18 cellular contexts compared by ENCODE assay signal in genomic region chr19:13027557-13027956, GRCh38. TPM values are rescaled to one million over a fixed set of nuclear protein-coding genes. Genes with fewer than 3 reads are reported as not detected.
DNase-seq lines count a peak whose midpoint lies in the region; ATAC-seq and TF ChIP-seq lines count a peak whose summit lies in the region.
"Had no signal": no experiment of that assay in that cellular context is flagged by ENCODE, and none has a peak within 500 bp of the region (broad histone marks: within the 10 kb centered on the region; RNA-seq: fewer than 3 reads in every experiment).

No MANE protein-coding gene starts in this region.

- peak overlapping the region in 9 of 12 donors; percentile 14 to 97 (median 91) for H3K27ac ChIP-seq in heart left ventricle
- peak overlapping the region; percentile 62 to 100 (median 99) for H3K27ac ChIP-seq in dorsolateral prefrontal cortex
- no peak overlapping the region for H3K27ac ChIP-seq in ovary
- peak overlapping the region; percentile 80 for H3K27ac ChIP-seq in upper lobe of right lung

- H3K4me3 ChIP-seq in heart left ventricle (peak overlapping the region in 4 of 12 donors; percentile 49 to 64 (median 61)), dorsolateral prefrontal cortex (peak overlapping the region; percentile 41 to 83 (median 67)), ovary (peak overlapping the region; percentile 32), upper lobe of right lung (peak overlapping the region; percentile 53)
- H3K4me3 ChIP-seq: A549 had no signal

- no peak for TF ChIP-seq POLR2A in heart left ventricle (IDR thresholded peaks at IDR 0.05)
- no peak for TF ChIP-seq POLR2A in ovary (IDR thresholded peaks at IDR 0.05)

- DNase-seq in heart left ventricle (no peak), Right ventricle myocardium inferior (ENCODE audit: missing footprints) (no peak), dorsolateral prefrontal cortex (no peak), ovary (no peak), upper lobe of right lung (no peak), Kasumi-1 (lab: John Stamatoyannopoulos, UW) (no peak), COLO668 (lab: John Stamatoyannopoulos, UW; ENCODE audit: unreplicated experiment) (no peak), hepatic stellate cell (ENCODE audit: low spot score) (no peak)
- DNase-seq: activated CD4-positive, alpha-beta T cell treated with anti-CD3 and anti-CD28 coated beads for 36 hours; activated naive CD8-positive, alpha-beta T cell treated with anti-CD3 and anti-CD28 coated beads for 36 hours; Caco-2; GDM1; NCI-H1930; NCI-H69; T-helper 2 cell; trophoblast cell had no signal

- H3K9me3 ChIP-seq in heart left ventricle (no peaks in the 10 kb centered on the region), ovary (no peaks in the 10 kb centered on the region), upper lobe of right lung (no peaks in the 10 kb centered on the region)
- H3K9me3 ChIP-seq: A549, Caco-2 had no signal

- ATAC-seq in heart left ventricle (no peak), Right ventricle myocardium inferior (no peak), upper lobe of right lung (no peak)
- ATAC-seq: A549; activated CD4-positive, alpha-beta T cell treated with anti-CD3 and anti-CD28 coated beads for 36 hours had no signal

- intact Hi-C loops in heart left ventricle (cut with DNase I) (loop anchor here in 4 of 10 donors (5.0 kb wide), 2 partner anchors 35 to 40 kb away; no protein-coding TSS in a partner anchor), Right ventricle myocardium inferior (cut with DNase I) (no loop called here), dorsolateral prefrontal cortex (cut with DNase I) (no loop called here), ovary (cut with DNase I) (loop anchor here in 2 of 4 donors (5.0 kb wide), 1 partner anchor 35 kb away; no protein-coding TSS in a partner anchor), upper lobe of right lung (cut with DNase I) (loop anchor here (10.0 kb wide), 1 partner anchor 67 kb away; no protein-coding TSS in a partner anchor)

- TF ChIP-seq CTCF in heart left ventricle (IDR thresholded peaks at IDR 0.05) (no peak), dorsolateral prefrontal cortex (IDR thresholded peaks at IDR 0.05 in 54 of 56, conservative IDR thresholded peaks at IDR 0.05 in 2 of 56; ENCODE audit: low read depth in 1 of 56, partially characterized antibody in 56 of 56) (no peak), ovary (IDR thresholded peaks at IDR 0.05) (no peak), upper lobe of right lung (IDR thresholded peaks at IDR 0.05) (no peak)

- H3K27me3 ChIP-seq in heart left ventricle (peaks cover 0 to 11% (median 0%) of the 10 kb centered on the region in 9 donors), dorsolateral prefrontal cortex (no peaks in the 10 kb centered on the region), ovary (no peaks in the 10 kb centered on the region), upper lobe of right lung (no peaks in the 10 kb centered on the region)

- no peak for TF ChIP-seq EP300 in ovary (IDR thresholded peaks at IDR 0.05)

- H3K4me1 ChIP-seq in heart left ventricle = peaks cover 0 to 98% (median 74%) of the 10 kb centered on the region in 12 donors
- H3K4me1 ChIP-seq in ovary (ENCODE audit: insufficient read depth) = peaks cover 32% of the 10 kb centered on the region
- peaks cover 69% of the 10 kb centered on the region for H3K4me1 ChIP-seq in upper lobe of right lung

- 75 to 86% (median 78%) methylated on average over 6 of the region's 6 CpGs for WGBS in heart left ventricle, 4 donors
- 71 to 76% (median 75%) methylated on average over 6 of the region's 6 CpGs for WGBS in ovary, 3 donors

- H3K36me3 ChIP-seq in heart left ventricle = peaks cover 0 to 28% (median 7%) of the 10 kb centered on the region in 9 donors
- H3K36me3 ChIP-seq in ovary = no peaks in the 10 kb centered on the region
- peaks cover 7% of the 10 kb centered on the region for H3K36me3 ChIP-seq in upper lobe of right lung

RNA-seq across cellular contexts. Expression of gene NFIX, which starts 32.3 kb away (rescaled TPM):
- total RNA-seq in heart left ventricle = 100 to 1,000 TPM in 8 of 9 donors, 10 to 100 TPM in 1; 81.4 to 147 (median 122) TPM
- polyA plus RNA-seq in heart left ventricle = 10 to 100 TPM; 42.1 to 55.2 TPM
- total RNA-seq in Right ventricle myocardium inferior = 159 TPM
- total RNA-seq in dorsolateral prefrontal cortex = 100 to 1,000 TPM; 219 to 402 (median 309) TPM
- total RNA-seq in ovary = 100 to 1,000 TPM in 5 of 7 donors, 10 to 100 TPM in 2; 30.3 to 256 (median 223) TPM
- polyA plus RNA-seq in ovary = 10 to 100 TPM; 76.9 to 82.2 TPM
- 168 TPM for total RNA-seq in upper lobe of right lung

RNA-seq across cellular contexts. Expression of gene DAND5, which starts 58.2 kb away (rescaled TPM):
- 10 to 100 TPM in 4 of 9 donors, 1 to 10 TPM in 5; 2.9 to 13.6 (median 9.0) TPM for total RNA-seq in heart left ventricle
- 1 to 10 TPM; 1.4 to 4.7 TPM for polyA plus RNA-seq in heart left ventricle
- 9.9 TPM for total RNA-seq in Right ventricle myocardium inferior
- 1 to 10 TPM in 1 of 120 experiments, under 1 TPM in 49, not detected in 70; 0.14 to 1.1 (median 0.35) TPM for total RNA-seq in dorsolateral prefrontal cortex
- under 1 TPM in 2 of 7 donors, not detected in 5; 0.11 to 0.15 TPM for total RNA-seq in ovary
- polyA plus RNA-seq in ovary = not detected
- not detected for total RNA-seq in upper lobe of right lung
- total RNA-seq: activated naive CD8-positive, alpha-beta T cell treated with anti-CD3 and anti-CD28 coated beads for 36 hours; Caco-2; RPMI7951 had no signal

Comparison
In these comparisons a context has a peak if more than half of its experiments do, and no peak if none do; other contexts are left out.
1. H3K27ac ChIP-seq: peak in heart left ventricle (9 of 12), dorsolateral prefrontal cortex (59 of 59) and upper lobe of right lung (single experiment); none in ovary (0 of 2).